ENCODE assay signal across 1 cellular context in the genomic region with DNA sequence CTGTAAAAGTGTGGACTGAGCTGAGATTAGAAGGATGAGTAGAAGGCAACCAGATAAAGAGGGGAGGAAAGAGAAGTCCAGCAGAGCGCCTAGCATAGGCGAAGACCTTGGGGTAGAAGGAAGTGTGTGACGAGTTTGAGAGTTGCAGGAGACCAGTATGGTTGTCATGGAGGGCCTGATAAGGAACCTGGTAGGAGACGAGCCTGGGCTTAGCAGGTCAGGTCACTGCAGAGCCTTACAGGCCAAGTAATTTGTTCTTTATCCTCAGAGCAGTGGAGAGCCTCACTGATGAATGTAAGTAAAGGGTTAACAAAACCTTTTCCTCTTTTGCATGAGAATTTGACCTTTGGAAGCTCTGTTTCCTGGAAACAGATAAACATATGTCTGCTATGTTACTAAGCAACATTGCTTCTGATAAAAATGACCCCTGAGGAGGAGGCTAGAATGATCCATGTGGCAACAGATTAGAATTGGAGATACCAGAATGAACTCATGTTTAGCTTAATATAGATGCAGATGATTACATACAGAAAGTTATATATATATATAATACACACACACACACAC.
TF ChIP-seq lines count a peak whose summit lies in the region.

No MANE protein-coding gene starts in this region.

TF ChIP-seq in HepG2, 621 proteins besides CTCF, POLR2A, EP300 and RAD21 (continued from another document and continues in another):
- TF ChIP-seq ZNF780A (CRISPR knock-in tag; IDR thresholded peaks at IDR 0.05): no peak
- TF ChIP-seq SIN3B (IDR thresholded peaks at IDR 0.05; ENCODE audit: low read length): no peak
- TF ChIP-seq, protein P1, sequence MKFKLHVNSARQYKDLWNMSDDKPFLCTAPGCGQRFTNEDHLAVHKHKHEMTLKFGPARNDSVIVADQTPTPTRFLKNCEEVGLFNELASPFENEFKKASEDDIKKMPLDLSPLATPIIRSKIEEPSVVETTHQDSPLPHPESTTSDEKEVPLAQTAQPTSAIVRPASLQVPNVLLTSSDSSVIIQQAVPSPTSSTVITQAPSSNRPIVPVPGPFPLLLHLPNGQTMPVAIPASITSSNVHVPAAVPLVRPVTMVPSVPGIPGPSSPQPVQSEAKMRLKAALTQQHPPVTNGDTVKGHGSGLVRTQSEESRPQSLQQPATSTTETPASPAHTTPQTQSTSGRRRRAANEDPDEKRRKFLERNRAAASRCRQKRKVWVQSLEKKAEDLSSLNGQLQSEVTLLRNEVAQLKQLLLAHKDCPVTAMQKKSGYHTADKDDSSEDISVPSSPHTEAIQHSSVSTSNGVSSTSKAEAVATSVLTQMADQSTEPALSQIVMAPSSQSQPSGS (CRISPR knock-in tag; IDR thresholded peaks at IDR 0.05): peak; percentile 64; the same call in 1 of the 2 replicates
- peak; percentile 25; the same call in 1 of the 2 replicates for TF ChIP-seq SIX1 (CRISPR knock-in tag; IDR thresholded peaks at IDR 0.05; ENCODE audit: borderline replicate concordance)
- 0 out of 2 replicates have a peak, but pooled peaks have one; percentile 52 for TF ChIP-seq MIER3 (CRISPR knock-in tag; IDR thresholded peaks at IDR 0.05; ENCODE audit: borderline replicate concordance)
- peak; percentile 84 for TF ChIP-seq GATAD2A (CRISPR knock-in tag; IDR thresholded peaks at IDR 0.05)
- no peak for TF ChIP-seq NFE2L1 (CRISPR knock-in tag; IDR thresholded peaks at IDR 0.05; ENCODE audit: borderline replicate concordance)
- TF ChIP-seq MXI1 (IDR thresholded peaks at IDR 0.05; ENCODE audit: borderline replicate concordance, low read depth, low read length): peak; percentile 79; the same call in 1 of the 3 replicates
- no peak for TF ChIP-seq EED (CRISPR knock-in tag; IDR thresholded peaks at IDR 0.05)
- peak; percentile 81 for TF ChIP-seq BCL6 (CRISPR knock-in tag; IDR thresholded peaks at IDR 0.05)
- no peak for TF ChIP-seq MTA1 (CRISPR knock-in tag; IDR thresholded peaks at IDR 0.05; ENCODE audit: borderline replicate concordance)
- TF ChIP-seq CBFB (CRISPR knock-in tag; IDR thresholded peaks at IDR 0.05): 0 out of 2 replicates have a peak, but pooled peaks have one; percentile 50
- TF ChIP-seq RFX3 (CRISPR knock-in tag; IDR thresholded peaks at IDR 0.05): peak; percentile 86
- peak; percentile 51; the same call in 1 of the 2 replicates for TF ChIP-seq ZNF788 (CRISPR knock-in tag; IDR thresholded peaks at IDR 0.05; ENCODE audit: borderline replicate concordance)
- TF ChIP-seq CEBPG (CRISPR knock-in tag; IDR thresholded peaks at IDR 0.05): peak; percentile 68
- TF ChIP-seq TCF12 (IDR thresholded peaks at IDR 0.05): no peak
- TF ChIP-seq TCF12 (CRISPR knock-in tag; IDR thresholded peaks at IDR 0.05): no peak
- no peak for TF ChIP-seq NCOA5 (CRISPR knock-in tag; IDR thresholded peaks at IDR 0.05)
- no peak for TF ChIP-seq IKZF1 (IDR thresholded peaks at IDR 0.05)
- TF ChIP-seq NCOR1 (IDR thresholded peaks at IDR 0.05; ENCODE audit: borderline replicate concordance, low read length): peak; percentile 89
- TF ChIP-seq ZNF766 (CRISPR knock-in tag; IDR thresholded peaks at IDR 0.05; ENCODE audit: borderline replicate concordance): no peak
- no peak for TF ChIP-seq ZSCAN30 (CRISPR knock-in tag; IDR thresholded peaks at IDR 0.05)
- no peak for TF ChIP-seq CENPX (CRISPR knock-in tag; IDR thresholded peaks at IDR 0.05)
- TF ChIP-seq ONECUT2 (CRISPR knock-in tag; IDR thresholded peaks at IDR 0.05): no peak
- TF ChIP-seq NR2F2 (IDR thresholded peaks at IDR 0.05; ENCODE audit: borderline replicate concordance, low read depth): no peak; the same call in 1 of the 2 replicates
- 0 out of 2 replicates have a peak, but pooled peaks have one; percentile 59 for TF ChIP-seq CBX5 (CRISPR knock-in tag; IDR thresholded peaks at IDR 0.05; ENCODE audit: borderline replicate concordance)
- TF ChIP-seq, protein P2, sequence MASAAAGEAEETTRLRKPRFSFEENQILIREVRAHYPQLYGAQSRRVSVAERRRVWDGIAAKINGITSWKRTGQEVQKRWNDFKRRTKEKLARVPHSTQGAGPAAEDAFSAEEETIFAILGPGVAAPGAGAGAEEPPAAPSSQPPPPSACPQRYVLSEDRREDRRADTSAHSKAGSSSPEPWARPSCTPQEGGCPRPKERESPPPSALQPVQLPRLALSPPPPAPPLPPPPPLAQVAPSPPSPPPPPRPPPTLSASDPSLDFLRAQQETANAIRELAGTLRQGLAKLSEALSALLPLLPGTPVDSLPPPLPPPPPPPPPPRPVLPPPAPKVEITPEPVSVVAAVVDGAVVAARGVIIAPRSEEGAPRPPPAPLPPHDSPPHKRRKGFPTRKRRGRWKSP (CRISPR knock-in tag; IDR thresholded peaks at IDR 0.05): 0 out of 2 replicates have a peak, but pooled peaks have one; percentile 13
- TF ChIP-seq, protein P3, sequence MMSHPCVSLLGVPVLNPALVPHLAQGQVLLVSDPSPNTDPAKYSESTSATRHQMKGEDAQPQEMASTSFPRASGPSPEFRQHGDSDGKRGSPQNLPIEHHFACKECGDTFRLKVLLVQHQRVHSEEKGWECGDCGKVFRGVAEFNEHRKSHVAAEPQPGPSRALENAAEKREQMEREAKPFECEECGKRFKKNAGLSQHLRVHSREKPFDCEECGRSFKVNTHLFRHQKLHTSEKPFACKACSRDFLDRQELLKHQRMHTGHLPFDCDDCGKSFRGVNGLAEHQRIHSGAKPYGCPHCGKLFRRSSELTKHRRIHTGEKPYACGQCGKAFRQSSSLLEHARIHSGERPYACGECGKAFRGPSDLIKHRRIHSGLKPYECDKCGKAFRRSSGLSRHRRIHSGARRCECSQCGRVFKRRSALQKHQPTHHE (CRISPR knock-in tag; IDR thresholded peaks at IDR 0.05; ENCODE audit: borderline replicate concordance): no peak
- no peak for TF ChIP-seq GABPA (IDR thresholded peaks at IDR 0.05; ENCODE audit: low read depth, low read length)
- peak; percentile 73 for TF ChIP-seq GABPA (CRISPR knock-in tag; IDR thresholded peaks at IDR 0.05; ENCODE audit: low read depth)
- 0 out of 2 replicates have a peak, but pooled peaks have one; percentile 27 for TF ChIP-seq TBX2 (CRISPR knock-in tag; IDR thresholded peaks at IDR 0.05; ENCODE audit: borderline replicate concordance)
- TF ChIP-seq, protein P4, sequence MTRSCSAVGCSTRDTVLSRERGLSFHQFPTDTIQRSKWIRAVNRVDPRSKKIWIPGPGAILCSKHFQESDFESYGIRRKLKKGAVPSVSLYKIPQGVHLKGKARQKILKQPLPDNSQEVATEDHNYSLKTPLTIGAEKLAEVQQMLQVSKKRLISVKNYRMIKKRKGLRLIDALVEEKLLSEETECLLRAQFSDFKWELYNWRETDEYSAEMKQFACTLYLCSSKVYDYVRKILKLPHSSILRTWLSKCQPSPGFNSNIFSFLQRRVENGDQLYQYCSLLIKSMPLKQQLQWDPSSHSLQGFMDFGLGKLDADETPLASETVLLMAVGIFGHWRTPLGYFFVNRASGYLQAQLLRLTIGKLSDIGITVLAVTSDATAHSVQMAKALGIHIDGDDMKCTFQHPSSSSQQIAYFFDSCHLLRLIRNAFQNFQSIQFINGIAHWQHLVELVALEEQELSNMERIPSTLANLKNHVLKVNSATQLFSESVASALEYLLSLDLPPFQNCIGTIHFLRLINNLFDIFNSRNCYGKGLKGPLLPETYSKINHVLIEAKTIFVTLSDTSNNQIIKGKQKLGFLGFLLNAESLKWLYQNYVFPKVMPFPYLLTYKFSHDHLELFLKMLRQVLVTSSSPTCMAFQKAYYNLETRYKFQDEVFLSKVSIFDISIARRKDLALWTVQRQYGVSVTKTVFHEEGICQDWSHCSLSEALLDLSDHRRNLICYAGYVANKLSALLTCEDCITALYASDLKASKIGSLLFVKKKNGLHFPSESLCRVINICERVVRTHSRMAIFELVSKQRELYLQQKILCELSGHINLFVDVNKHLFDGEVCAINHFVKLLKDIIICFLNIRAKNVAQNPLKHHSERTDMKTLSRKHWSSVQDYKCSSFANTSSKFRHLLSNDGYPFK (CRISPR knock-in tag; IDR thresholded peaks at IDR 0.05; ENCODE audit: borderline replicate concordance): no peak
- peak; percentile 73 for TF ChIP-seq TBL1XR1 (IDR thresholded peaks at IDR 0.05; ENCODE audit: borderline replicate concordance, low read length, partially characterized antibody)
- TF ChIP-seq, protein P5, sequence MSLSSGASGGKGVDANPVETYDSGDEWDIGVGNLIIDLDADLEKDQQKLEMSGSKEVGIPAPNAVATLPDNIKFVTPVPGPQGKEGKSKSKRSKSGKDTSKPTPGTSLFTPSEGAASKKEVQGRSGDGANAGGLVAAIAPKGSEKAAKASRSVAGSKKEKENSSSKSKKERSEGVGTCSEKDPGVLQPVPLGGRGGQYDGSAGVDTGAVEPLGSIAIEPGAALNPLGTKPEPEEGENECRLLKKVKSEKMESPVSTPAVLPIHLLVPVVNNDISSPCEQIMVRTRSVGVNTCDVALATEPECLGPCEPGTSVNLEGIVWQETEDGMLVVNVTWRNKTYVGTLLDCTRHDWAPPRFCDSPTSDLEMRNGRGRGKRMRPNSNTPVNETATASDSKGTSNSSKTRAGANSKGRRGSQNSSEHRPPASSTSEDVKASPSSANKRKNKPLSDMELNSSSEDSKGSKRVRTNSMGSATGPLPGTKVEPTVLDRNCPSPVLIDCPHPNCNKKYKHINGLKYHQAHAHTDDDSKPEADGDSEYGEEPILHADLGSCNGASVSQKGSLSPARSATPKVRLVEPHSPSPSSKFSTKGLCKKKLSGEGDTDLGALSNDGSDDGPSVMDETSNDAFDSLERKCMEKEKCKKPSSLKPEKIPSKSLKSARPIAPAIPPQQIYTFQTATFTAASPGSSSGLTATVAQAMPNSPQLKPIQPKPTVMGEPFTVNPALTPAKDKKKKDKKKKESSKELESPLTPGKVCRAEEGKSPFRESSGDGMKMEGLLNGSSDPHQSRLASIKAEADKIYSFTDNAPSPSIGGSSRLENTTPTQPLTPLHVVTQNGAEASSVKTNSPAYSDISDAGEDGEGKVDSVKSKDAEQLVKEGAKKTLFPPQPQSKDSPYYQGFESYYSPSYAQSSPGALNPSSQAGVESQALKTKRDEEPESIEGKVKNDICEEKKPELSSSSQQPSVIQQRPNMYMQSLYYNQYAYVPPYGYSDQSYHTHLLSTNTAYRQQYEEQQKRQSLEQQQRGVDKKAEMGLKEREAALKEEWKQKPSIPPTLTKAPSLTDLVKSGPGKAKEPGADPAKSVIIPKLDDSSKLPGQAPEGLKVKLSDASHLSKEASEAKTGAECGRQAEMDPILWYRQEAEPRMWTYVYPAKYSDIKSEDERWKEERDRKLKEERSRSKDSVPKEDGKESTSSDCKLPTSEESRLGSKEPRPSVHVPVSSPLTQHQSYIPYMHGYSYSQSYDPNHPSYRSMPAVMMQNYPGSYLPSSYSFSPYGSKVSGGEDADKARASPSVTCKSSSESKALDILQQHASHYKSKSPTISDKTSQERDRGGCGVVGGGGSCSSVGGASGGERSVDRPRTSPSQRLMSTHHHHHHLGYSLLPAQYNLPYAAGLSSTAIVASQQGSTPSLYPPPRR (CRISPR knock-in tag; IDR thresholded peaks at IDR 0.05; ENCODE audit: borderline replicate concordance): 0 out of 2 replicates have a peak, but pooled peaks have one; percentile 12
- TF ChIP-seq ZNF20 (CRISPR knock-in tag; IDR thresholded peaks at IDR 0.05): no peak
- TF ChIP-seq CREM (IDR thresholded peaks at IDR 0.05): peak; percentile 56; the same call in 1 of the 2 replicates
- TF ChIP-seq CREM (CRISPR knock-in tag; IDR thresholded peaks at IDR 0.05): no peak
- 0 out of 2 replicates have a peak, but pooled peaks have one; percentile 45 for TF ChIP-seq ZNF101 (CRISPR knock-in tag; IDR thresholded peaks at IDR 0.05; ENCODE audit: borderline replicate concordance, low read depth)
- no peak for TF ChIP-seq ATF1 (CRISPR knock-in tag; IDR thresholded peaks at IDR 0.05)
- peak; percentile 50; the same call in 1 of the 2 replicates for TF ChIP-seq SALL1 (CRISPR knock-in tag; IDR thresholded peaks at IDR 0.05)
- no peak for TF ChIP-seq XBP1 (CRISPR knock-in tag; IDR thresholded peaks at IDR 0.05)
- peak; percentile 69; the same call in 1 of the 2 replicates for TF ChIP-seq RXRB (CRISPR knock-in tag; IDR thresholded peaks at IDR 0.05; ENCODE audit: borderline replicate concordance)
- peak; percentile 71 for TF ChIP-seq RARA (CRISPR knock-in tag; IDR thresholded peaks at IDR 0.05)
- TF ChIP-seq NCOA2 (CRISPR knock-in tag; IDR thresholded peaks at IDR 0.05): peak; percentile 87
- TF ChIP-seq HCFC1 (IDR thresholded peaks at IDR 0.05; ENCODE audit: low read depth, low read length): no peak
- TF ChIP-seq U2AF1 (optimal IDR thresholded peaks at IDR 0.05; ENCODE audit: low read depth, low read length): no peak
- TF ChIP-seq GLI4 (CRISPR knock-in tag; IDR thresholded peaks at IDR 0.05; ENCODE audit: borderline replicate concordance): no peak
- TF ChIP-seq MIER2 (CRISPR knock-in tag; IDR thresholded peaks at IDR 0.05): peak; percentile 56; the same call in 1 of the 2 replicates
- TF ChIP-seq, protein P6, sequence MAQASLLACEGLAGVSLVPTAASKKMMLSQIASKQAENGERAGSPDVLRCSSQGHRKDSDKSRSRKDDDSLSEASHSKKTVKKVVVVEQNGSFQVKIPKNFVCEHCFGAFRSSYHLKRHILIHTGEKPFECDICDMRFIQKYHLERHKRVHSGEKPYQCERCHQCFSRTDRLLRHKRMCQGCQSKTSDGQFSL (CRISPR knock-in tag; IDR thresholded peaks at IDR 0.05): no peak
- no peak for TF ChIP-seq ZNF33B (CRISPR knock-in tag; IDR thresholded peaks at IDR 0.05)
- no peak for TF ChIP-seq ZSCAN20 (CRISPR knock-in tag; IDR thresholded peaks at IDR 0.05; ENCODE audit: borderline replicate concordance)
- no peak for TF ChIP-seq NR1H2 (CRISPR knock-in tag; IDR thresholded peaks at IDR 0.05; ENCODE audit: borderline replicate concordance, low read depth)
- TF ChIP-seq ZNF331 (CRISPR knock-in tag; IDR thresholded peaks at IDR 0.05): 0 out of 2 replicates have a peak, but pooled peaks have one; percentile 11
- 0 out of 2 replicates have a peak, but pooled peaks have one; percentile 50 for TF ChIP-seq ARNT2 (CRISPR knock-in tag; IDR thresholded peaks at IDR 0.05; ENCODE audit: low read depth)
- TF ChIP-seq NFYB (CRISPR knock-in tag; IDR thresholded peaks at IDR 0.05): no peak
- TF ChIP-seq DPF2 (CRISPR knock-in tag; IDR thresholded peaks at IDR 0.05; ENCODE audit: borderline replicate concordance, low read depth): no peak
- TF ChIP-seq, protein P7, sequence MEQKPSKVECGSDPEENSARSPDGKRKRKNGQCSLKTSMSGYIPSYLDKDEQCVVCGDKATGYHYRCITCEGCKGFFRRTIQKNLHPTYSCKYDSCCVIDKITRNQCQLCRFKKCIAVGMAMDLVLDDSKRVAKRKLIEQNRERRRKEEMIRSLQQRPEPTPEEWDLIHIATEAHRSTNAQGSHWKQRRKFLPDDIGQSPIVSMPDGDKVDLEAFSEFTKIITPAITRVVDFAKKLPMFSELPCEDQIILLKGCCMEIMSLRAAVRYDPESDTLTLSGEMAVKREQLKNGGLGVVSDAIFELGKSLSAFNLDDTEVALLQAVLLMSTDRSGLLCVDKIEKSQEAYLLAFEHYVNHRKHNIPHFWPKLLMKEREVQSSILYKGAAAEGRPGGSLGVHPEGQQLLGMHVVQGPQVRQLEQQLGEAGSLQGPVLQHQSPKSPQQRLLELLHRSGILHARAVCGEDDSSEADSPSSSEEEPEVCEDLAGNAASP (CRISPR knock-in tag; IDR thresholded peaks at IDR 0.05; ENCODE audit: borderline replicate concordance): 0 out of 2 replicates have a peak, but pooled peaks have one; percentile 50
- TF ChIP-seq JDP2 (CRISPR knock-in tag; IDR thresholded peaks at IDR 0.05; ENCODE audit: borderline replicate concordance): no peak
